In the genomic region with DNA sequence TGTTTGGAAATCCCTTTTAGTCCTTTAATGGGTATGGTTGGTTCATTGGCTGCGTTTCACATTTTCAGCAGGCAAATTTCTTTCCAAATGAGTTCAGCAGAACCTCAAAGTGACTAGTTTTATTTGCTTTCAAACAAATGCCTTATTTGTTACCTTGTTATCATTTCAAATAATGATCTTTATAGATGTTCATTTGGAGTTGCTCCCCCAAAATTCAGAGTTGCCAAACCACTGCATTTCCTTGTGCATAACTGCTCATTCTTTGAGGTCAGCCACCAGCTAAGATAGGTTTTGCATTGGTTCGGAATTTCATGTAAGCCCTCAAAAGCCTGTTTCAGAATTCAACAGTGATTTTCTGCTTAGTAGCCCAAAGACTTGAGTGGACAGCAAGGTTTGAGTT, we compare ENCODE assay signal across 21 cellular contexts.
"Had no signal": no experiment of that assay in that cellular context is flagged by ENCODE, and none has a peak within 500 bp of the region (broad histone marks: within the 10 kb centered on the region; RNA-seq: fewer than 3 reads in every experiment).

No MANE protein-coding gene starts in this region.

- H3K27ac Mint-ChIP-seq: memory B cell; natural killer cell treated with Interleukin-12 subunit alpha and Interleukin-12 subunit beta and Interleukin-15 and Interleukin-18, amount 100 ng/mL, for 72 hours; neural progenitor cell had no signal

- H3K27ac ChIP-seq: gastroesophageal sphincter, hepatocyte, left ventricle myocardium inferior, lower lobe of right lung, neural progenitor cell, ovary had no signal

- H3K9me3 Mint-ChIP-seq: neural progenitor cell had no signal

- H3K27me3 Mint-ChIP-seq: natural killer cell treated with Interleukin-12 subunit alpha and Interleukin-12 subunit beta and Interleukin-15 and Interleukin-18, amount 100 ng/mL, for 72 hours had no signal

- FAIRE-seq: colon, kidney had no signal

- H3K9me3 ChIP-seq: gastroesophageal sphincter, left ventricle myocardium inferior, lower lobe of right lung, ovary had no signal

- H3K4me1 Mint-ChIP-seq: memory B cell had no signal

- H3K36me3 Mint-ChIP-seq: memory B cell; natural killer cell treated with Interleukin-12 subunit alpha and Interleukin-12 subunit beta and Interleukin-15 and Interleukin-18, amount 100 ng/mL, for 72 hours; neural progenitor cell had no signal

- H3K4me1 ChIP-seq: gastroesophageal sphincter, left ventricle myocardium inferior, lower lobe of right lung had no signal

- DNase-seq: dermis blood vessel endothelial cell; effector CD4-positive, alpha-beta T cell; foreskin fibroblast; kidney; left cardiac atrium; left ventricle myocardium inferior; lower lobe of right lung; midbrain; nucleus accumbens; ovary; right cardiac atrium; stimulated activated CD4-positive, alpha-beta T cell treated with anti-CD3 and anti-CD28 coated beads, Interleukin-2, amount 100 ng/mL, for 48 hours; stimulated activated naive CD4-positive, alpha-beta T cell treated with Interleukin-2 at 50 U/mL for 16 hours; trophoblast cell had no signal

- H3K4me3 ChIP-seq: gastroesophageal sphincter, hepatocyte, left ventricle myocardium inferior, lower lobe of right lung, neural progenitor cell, ovary, smooth muscle cell had no signal

- H3K4me2 ChIP-seq: hepatocyte, neural progenitor cell, smooth muscle cell had no signal

- H3K4me3 Mint-ChIP-seq: memory B cell; natural killer cell treated with Interleukin-12 subunit alpha and Interleukin-12 subunit beta and Interleukin-15 and Interleukin-18, amount 100 ng/mL, for 72 hours; neural progenitor cell had no signal

- ATAC-seq: gastroesophageal sphincter; left cardiac atrium; lower lobe of right lung; natural killer cell treated with Interleukin-12 subunit alpha and Interleukin-12 subunit beta and Interleukin-15 and Interleukin-18, amount 100 ng/mL, for 72 hours; right cardiac atrium had no signal
